10 cellular contexts compared by ENCODE assay signal in the genomic region with DNA sequence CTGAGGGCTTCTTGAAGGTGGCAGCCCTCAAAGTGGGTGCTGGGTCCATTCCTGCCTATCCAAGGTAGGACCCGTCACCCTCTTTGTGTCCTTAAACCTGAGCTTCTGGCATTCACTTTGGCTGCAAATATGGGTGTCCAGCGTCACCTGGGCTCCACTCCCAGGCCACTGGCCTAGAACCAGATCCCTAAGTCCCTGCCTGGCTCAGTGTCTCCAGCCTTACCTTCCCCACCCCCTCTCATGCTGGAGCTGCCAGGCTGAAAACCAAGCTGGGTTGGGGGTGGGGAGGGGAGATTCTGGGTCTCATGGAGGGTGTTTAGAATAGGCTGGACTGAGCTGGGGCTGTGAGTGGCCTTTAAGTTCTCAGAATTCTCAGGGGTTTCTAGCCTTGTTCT. TPM values are rescaled to one million over a fixed set of nuclear protein-coding genes. Genes with fewer than 3 reads are reported as not detected.
DNase-seq lines count a peak whose midpoint lies in the region; ATAC-seq and TF ChIP-seq lines count a peak whose summit lies in the region.
"Had no signal": no experiment of that assay in that cellular context is flagged by ENCODE, and none has a peak within 500 bp of the region (broad histone marks: within the 10 kb centered on the region; RNA-seq: fewer than 3 reads in every experiment).

No MANE protein-coding gene starts in this region.

- peaks cover 4% of the 10 kb centered on the region; the same call in 2 of the 3 replicates for H3K36me3 Mint-ChIP-seq in GM23338 (ENCODE audit: low read depth)
- H3K36me3 Mint-ChIP-seq in mesothelial cell of epicardium = no peaks in the 10 kb centered on the region

- peak overlapping the region; percentile 47 for H3K4me3 ChIP-seq in AG04449 (ENCODE audit: low read depth, low read length)
- peak overlapping the region; percentile 50; the same call in 1 of the 2 replicates for H3K4me3 ChIP-seq in GM23338
- H3K4me3 ChIP-seq in body of pancreas = no peak overlapping the region
- H3K4me3 ChIP-seq in aorta (ENCODE audit: low read length in 2 of 2) = no peak overlapping the region

- TF ChIP-seq CTCF in AG04449 (IDR thresholded peaks at IDR 0.05; ENCODE audit: insufficient read depth, low read length, missing control alignments) (no peak), GM23338 (conservative IDR thresholded peaks at IDR 0.05; ENCODE audit: low read depth in 2 of 2) (no peak), body of pancreas (IDR thresholded peaks at IDR 0.05) (no peak), mesothelial cell of epicardium (IDR thresholded peaks at IDR 0.05; ENCODE audit: unreplicated experiment) (no peak)

- DNase-seq in AG04449 (ENCODE audit: low read depth, low spot score) (no peak), GM23338 (ENCODE audit: low spot score) (peak; percentile 27), body of pancreas (peak; percentile 47 to 73 (median 64)), mesothelial cell of epicardium (ENCODE audit: low spot score in 2 of 2, unreplicated experiment in 2 of 2) (no peak), aorta (no peak), GDM1 (lab: John Stamatoyannopoulos, UW) (no peak), NK-92 (lab: John Stamatoyannopoulos, UW; ENCODE audit: unreplicated experiment) (no peak)
- DNase-seq: activated CD4-positive, alpha-beta T cell treated with anti-CD3 and anti-CD28 coated beads for 4 hours; NCI-H524 treated with DMSO at 0.1 percent for 48 hours had no signal

- peak overlapping the region; percentile 27; the same call in 2 of the 3 replicates for H3K4me3 Mint-ChIP-seq in GM23338
- H3K4me3 Mint-ChIP-seq in mesothelial cell of epicardium = peak overlapping the region; percentile 34

- H3F3A ChIP-seq in GM23338 (replicated peaks; ENCODE audit: low read depth) = peaks cover 8% of the 10 kb centered on the region; the same call in 1 of the 2 replicates

- H3K4me1 ChIP-seq in GM23338 (ENCODE audit: insufficient read depth) = peaks cover 7% of the 10 kb centered on the region; the same call in 1 of the 2 replicates
- peaks cover 37% of the 10 kb centered on the region for H3K4me1 ChIP-seq in body of pancreas
- no peaks in the 10 kb centered on the region for H3K4me1 ChIP-seq in aorta (ENCODE audit: control insufficient read depth in 1 of 2, insufficient read depth in 2 of 2, low read length in 2 of 2)

- H3K36me3 ChIP-seq in GM23338 (ENCODE audit: insufficient read depth) (no peaks in the 10 kb centered on the region), body of pancreas (replicated peaks in 1 of 2; ENCODE audit: insufficient read depth in 1 of 2, low read depth in 2 of 2) (no peaks in the 10 kb centered on the region), aorta (ENCODE audit: control insufficient read depth in 1 of 2, insufficient read depth in 2 of 2, low read length in 1 of 2) (no peaks in the 10 kb centered on the region)

- intact Hi-C loops in body of pancreas (cut with DNase I) (no loop called here), aorta (cut with DNase I) (no loop called here)

- peaks cover 60% of the 10 kb centered on the region for H3K27me3 Mint-ChIP-seq in GM23338 (ENCODE audit: insufficient read depth, low read depth, poor library complexity)
- peaks cover 64% of the 10 kb centered on the region for H3K27me3 Mint-ChIP-seq in mesothelial cell of epicardium (ENCODE audit: low read depth)

- TF ChIP-seq POLR2A in body of pancreas (IDR thresholded peaks at IDR 0.05) = no peak

- no peaks in the 10 kb centered on the region for H4K20me1 ChIP-seq in GM23338 (replicated peaks; ENCODE audit: insufficient read depth)

- no peaks in the 10 kb centered on the region for H3K9me2 ChIP-seq in GM23338 (ENCODE audit: insufficient read depth)

- WGBS in body of pancreas, 2 donors = 47% methylated on average over 2 of the region's 2 CpGs; no CpG with 5 or more reads in 1 of the 2 donors
- WGBS in aorta, 2 donors = 67 to 68% methylated on average over 2 of the region's 2 CpGs

- H3K4me2 ChIP-seq in GM23338 = peak overlapping the region; percentile 84

- CTCF ChIA-PET in AG04449 (lab: Yijun Ruan, JAX) = interaction anchor here (0.9 to 13.3 kb wide), 5 partner anchors 9 to 46 kb away, joined by 3 to 392 read pairs (median 11); a partner anchor contains a TSS

- ATAC-seq in GM23338 (peak; percentile 15), body of pancreas (peak; percentile 20), GM21360 (IDR thresholded peaks at IDR 0.05; ENCODE audit: unreplicated experiment) (no peak), aorta (ENCODE audit: low FRiP score) (no peak)

- H3K79me2 ChIP-seq in GM23338 (replicated peaks; ENCODE audit: insufficient read depth) = no peaks in the 10 kb centered on the region

- peaks cover 4% of the 10 kb centered on the region; the same call in 2 of the 3 replicates for H3K9me3 Mint-ChIP-seq in GM23338
- no peaks in the 10 kb centered on the region for H3K9me3 Mint-ChIP-seq in mesothelial cell of epicardium

- H3K4me1 Mint-ChIP-seq in GM23338 (peaks cover 17% of the 10 kb centered on the region), mesothelial cell of epicardium (peaks cover 11% of the 10 kb centered on the region)

- peak overlapping the region; percentile 66; the same call in 1 of the 2 replicates for H2AFZ ChIP-seq in GM23338

- H3K27ac ChIP-seq in GM23338 (ENCODE audit: low read depth) (no peak overlapping the region), body of pancreas (peak overlapping the region; percentile 69 to 85 (median 78)), aorta (ENCODE audit: low read depth in 1 of 2, low read length in 2 of 2) (no peak overlapping the region)

- H3K9me3 ChIP-seq in body of pancreas (no peaks in the 10 kb centered on the region), aorta (ENCODE audit: control insufficient read depth, low read length) (no peaks in the 10 kb centered on the region)

- POLR2A ChIA-PET in AG04449 (lab: Yijun Ruan, JAX) = no interaction called here

- H3K27me3 ChIP-seq in GM23338 (ENCODE audit: insufficient read depth) (peaks cover 64% of the 10 kb centered on the region), body of pancreas (no peaks in the 10 kb centered on the region), aorta (ENCODE audit: control insufficient read depth in 1 of 2, insufficient read depth in 2 of 2, low read length in 1 of 2) (no peaks in the 10 kb centered on the region)

- no peak overlapping the region for H3K27ac Mint-ChIP-seq in GM23338
- H3K27ac Mint-ChIP-seq in mesothelial cell of epicardium = no peak overlapping the region

TF ChIP-seq in GM23338, 12 proteins besides CTCF, POLR2A, EP300 and RAD21 (continues in another document):
- no peak for TF ChIP-seq CREB1 (CRISPR knock-in tag; IDR thresholded peaks at IDR 0.05; ENCODE audit: low read depth)
- TF ChIP-seq JUNB (IDR thresholded peaks at IDR 0.05; ENCODE audit: unreplicated experiment) = no peak
- TF ChIP-seq, protein P1, sequence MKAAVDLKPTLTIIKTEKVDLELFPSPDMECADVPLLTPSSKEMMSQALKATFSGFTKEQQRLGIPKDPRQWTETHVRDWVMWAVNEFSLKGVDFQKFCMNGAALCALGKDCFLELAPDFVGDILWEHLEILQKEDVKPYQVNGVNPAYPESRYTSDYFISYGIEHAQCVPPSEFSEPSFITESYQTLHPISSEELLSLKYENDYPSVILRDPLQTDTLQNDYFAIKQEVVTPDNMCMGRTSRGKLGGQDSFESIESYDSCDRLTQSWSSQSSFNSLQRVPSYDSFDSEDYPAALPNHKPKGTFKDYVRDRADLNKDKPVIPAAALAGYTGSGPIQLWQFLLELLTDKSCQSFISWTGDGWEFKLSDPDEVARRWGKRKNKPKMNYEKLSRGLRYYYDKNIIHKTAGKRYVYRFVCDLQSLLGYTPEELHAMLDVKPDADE (IDR thresholded peaks at IDR 0.05) = no peak
- no peak for TF ChIP-seq EZH2phosphoT487 (IDR thresholded peaks at IDR 0.05; ENCODE audit: unreplicated experiment)
- TF ChIP-seq ZNF114 (CRISPR knock-in tag; IDR thresholded peaks at IDR 0.05) = no peak
- TF ChIP-seq STAT1 (IDR thresholded peaks at IDR 0.05; ENCODE audit: unreplicated experiment) = no peak
- no peak for TF ChIP-seq NANOG (IDR thresholded peaks at IDR 0.05; ENCODE audit: borderline replicate concordance)

RNA-seq across cellular contexts. Expression of a gene that starts 12.4 kb away (rescaled TPM):
- 5.2 and 5.4 TPM in 2 replicates for total RNA-seq in GM23338 (2014; rRNA removed; shearing (Covaris generic))
- polyA plus RNA-seq in GM23338 (2016; fragmentation: Nextera tagmentation; extraction: Ambion mirVana) (5.2 and 5.4 TPM in 2 replicates), aorta (10 to 100 TPM in 1 of 2 donors, 1 to 10 TPM in 1; 8.6 to 13.6 TPM)
- total RNA-seq in body of pancreas (10 to 100 TPM in 1 of 2 donors, 1 to 10 TPM in 1; 8.8 to 17.1 TPM), mesothelial cell of epicardium (2.9 to 3.1 TPM (median 3.0 TPM) in 3 replicates), aorta (10 to 100 TPM; 12.3 to 30.2 TPM)

RNA-seq across cellular contexts. Expression of a gene that starts 29.4 kb away (rescaled TPM):
- 163 and 183 TPM in 2 replicates for total RNA-seq in GM23338 (2014; rRNA removed; shearing (Covaris generic))
- polyA plus RNA-seq in GM23338 (2016; fragmentation: Nextera tagmentation; extraction: Ambion mirVana) = 270 and 280 TPM in 2 replicates
- 100 to 1,000 TPM in 1 of 2 donors, 10 to 100 TPM in 1; 89.7 to 122 TPM for total RNA-seq in body of pancreas
- 153 to 160 TPM (median 159 TPM) in 3 replicates for total RNA-seq in mesothelial cell of epicardium
- total RNA-seq in aorta = 100 to 1,000 TPM; 124 to 146 TPM
- polyA plus RNA-seq in aorta = 100 to 1,000 TPM; 121 to 260 TPM

RNA-seq across cellular contexts. Expression of a gene that starts 52.4 kb away (rescaled TPM):
- total RNA-seq in GM23338 (2014; rRNA removed; shearing (Covaris generic)) = 22.2 and 29.1 TPM in 2 replicates
- polyA plus RNA-seq in GM23338 (2016; fragmentation: Nextera tagmentation; extraction: Ambion mirVana) = 30.7 and 35.9 TPM in 2 replicates
- 100 to 1,000 TPM in 1 of 2 donors, 10 to 100 TPM in 1; 72.4 to 168 TPM for total RNA-seq in body of pancreas
- 142 to 148 TPM (median 146 TPM) in 3 replicates for total RNA-seq in mesothelial cell of epicardium
- 100 to 1,000 TPM in 1 of 2 donors, 10 to 100 TPM in 1; 84.5 to 128 TPM for total RNA-seq in aorta
- polyA plus RNA-seq in aorta = 100 to 1,000 TPM in 1 of 2 donors, 10 to 100 TPM in 1; 33.2 to 253 TPM

Comparison
In these comparisons a context has a peak if more than half of its experiments do, and no peak if none do; other contexts are left out.
1. DNase-seq: peak in GM23338 (single experiment) and body of pancreas (4 of 4); none in AG04449 (single experiment), mesothelial cell of epicardium (0 of 2), aorta (0 of 2), GDM1 (single experiment) and NK-92 (single experiment).
2. H3K4me3 ChIP-seq: peak in AG04449 (single experiment) and GM23338 (single experiment); none in body of pancreas (0 of 2) and aorta (0 of 2).
3. ATAC-seq: peak in GM23338 (single experiment) and body of pancreas (single experiment); none in GM21360 (single experiment) and aorta (single experiment).
4. H3K27ac ChIP-seq: peak in body of pancreas (4 of 4); none in GM23338 (single experiment) and aorta (0 of 2).